2 cellular contexts compared by ENCODE assay signal in genomic region chr10:78358406-78358805, GRCh38.
TF ChIP-seq lines count a peak whose summit lies in the region.

No MANE protein-coding gene starts in this region.

TF ChIP-seq in GM23338, 12 proteins besides CTCF, POLR2A, EP300 and RAD21:
- TF ChIP-seq ZNF331 (CRISPR knock-in tag; IDR thresholded peaks at IDR 0.05; ENCODE audit: low read depth) (no peak), STAT1 (IDR thresholded peaks at IDR 0.05; ENCODE audit: unreplicated experiment) (no peak), JUNB (IDR thresholded peaks at IDR 0.05; ENCODE audit: unreplicated experiment) (no peak), CREB1 (CRISPR knock-in tag; IDR thresholded peaks at IDR 0.05; ENCODE audit: low read depth) (no peak), POLR2AphosphoS5 (IDR thresholded peaks at IDR 0.05; ENCODE audit: low read depth) (no peak), EZH2phosphoT487 (IDR thresholded peaks at IDR 0.05; ENCODE audit: unreplicated experiment) (no peak), EZH2 (IDR thresholded peaks at IDR 0.05; ENCODE audit: low read depth, unreplicated experiment) (no peak), NANOG (IDR thresholded peaks at IDR 0.05; ENCODE audit: borderline replicate concordance) (no peak), ZNF114 (CRISPR knock-in tag; IDR thresholded peaks at IDR 0.05) (no peak)
- TF ChIP-seq, protein P1, sequence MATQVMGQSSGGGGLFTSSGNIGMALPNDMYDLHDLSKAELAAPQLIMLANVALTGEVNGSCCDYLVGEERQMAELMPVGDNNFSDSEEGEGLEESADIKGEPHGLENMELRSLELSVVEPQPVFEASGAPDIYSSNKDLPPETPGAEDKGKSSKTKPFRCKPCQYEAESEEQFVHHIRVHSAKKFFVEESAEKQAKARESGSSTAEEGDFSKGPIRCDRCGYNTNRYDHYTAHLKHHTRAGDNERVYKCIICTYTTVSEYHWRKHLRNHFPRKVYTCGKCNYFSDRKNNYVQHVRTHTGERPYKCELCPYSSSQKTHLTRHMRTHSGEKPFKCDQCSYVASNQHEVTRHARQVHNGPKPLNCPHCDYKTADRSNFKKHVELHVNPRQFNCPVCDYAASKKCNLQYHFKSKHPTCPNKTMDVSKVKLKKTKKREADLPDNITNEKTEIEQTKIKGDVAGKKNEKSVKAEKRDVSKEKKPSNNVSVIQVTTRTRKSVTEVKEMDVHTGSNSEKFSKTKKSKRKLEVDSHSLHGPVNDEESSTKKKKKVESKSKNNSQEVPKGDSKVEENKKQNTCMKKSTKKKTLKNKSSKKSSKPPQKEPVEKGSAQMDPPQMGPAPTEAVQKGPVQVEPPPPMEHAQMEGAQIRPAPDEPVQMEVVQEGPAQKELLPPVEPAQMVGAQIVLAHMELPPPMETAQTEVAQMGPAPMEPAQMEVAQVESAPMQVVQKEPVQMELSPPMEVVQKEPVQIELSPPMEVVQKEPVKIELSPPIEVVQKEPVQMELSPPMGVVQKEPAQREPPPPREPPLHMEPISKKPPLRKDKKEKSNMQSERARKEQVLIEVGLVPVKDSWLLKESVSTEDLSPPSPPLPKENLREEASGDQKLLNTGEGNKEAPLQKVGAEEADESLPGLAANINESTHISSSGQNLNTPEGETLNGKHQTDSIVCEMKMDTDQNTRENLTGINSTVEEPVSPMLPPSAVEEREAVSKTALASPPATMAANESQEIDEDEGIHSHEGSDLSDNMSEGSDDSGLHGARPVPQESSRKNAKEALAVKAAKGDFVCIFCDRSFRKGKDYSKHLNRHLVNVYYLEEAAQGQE (IDR thresholded peaks at IDR 0.05; ENCODE audit: unreplicated experiment) = no peak
- TF ChIP-seq, protein P2, sequence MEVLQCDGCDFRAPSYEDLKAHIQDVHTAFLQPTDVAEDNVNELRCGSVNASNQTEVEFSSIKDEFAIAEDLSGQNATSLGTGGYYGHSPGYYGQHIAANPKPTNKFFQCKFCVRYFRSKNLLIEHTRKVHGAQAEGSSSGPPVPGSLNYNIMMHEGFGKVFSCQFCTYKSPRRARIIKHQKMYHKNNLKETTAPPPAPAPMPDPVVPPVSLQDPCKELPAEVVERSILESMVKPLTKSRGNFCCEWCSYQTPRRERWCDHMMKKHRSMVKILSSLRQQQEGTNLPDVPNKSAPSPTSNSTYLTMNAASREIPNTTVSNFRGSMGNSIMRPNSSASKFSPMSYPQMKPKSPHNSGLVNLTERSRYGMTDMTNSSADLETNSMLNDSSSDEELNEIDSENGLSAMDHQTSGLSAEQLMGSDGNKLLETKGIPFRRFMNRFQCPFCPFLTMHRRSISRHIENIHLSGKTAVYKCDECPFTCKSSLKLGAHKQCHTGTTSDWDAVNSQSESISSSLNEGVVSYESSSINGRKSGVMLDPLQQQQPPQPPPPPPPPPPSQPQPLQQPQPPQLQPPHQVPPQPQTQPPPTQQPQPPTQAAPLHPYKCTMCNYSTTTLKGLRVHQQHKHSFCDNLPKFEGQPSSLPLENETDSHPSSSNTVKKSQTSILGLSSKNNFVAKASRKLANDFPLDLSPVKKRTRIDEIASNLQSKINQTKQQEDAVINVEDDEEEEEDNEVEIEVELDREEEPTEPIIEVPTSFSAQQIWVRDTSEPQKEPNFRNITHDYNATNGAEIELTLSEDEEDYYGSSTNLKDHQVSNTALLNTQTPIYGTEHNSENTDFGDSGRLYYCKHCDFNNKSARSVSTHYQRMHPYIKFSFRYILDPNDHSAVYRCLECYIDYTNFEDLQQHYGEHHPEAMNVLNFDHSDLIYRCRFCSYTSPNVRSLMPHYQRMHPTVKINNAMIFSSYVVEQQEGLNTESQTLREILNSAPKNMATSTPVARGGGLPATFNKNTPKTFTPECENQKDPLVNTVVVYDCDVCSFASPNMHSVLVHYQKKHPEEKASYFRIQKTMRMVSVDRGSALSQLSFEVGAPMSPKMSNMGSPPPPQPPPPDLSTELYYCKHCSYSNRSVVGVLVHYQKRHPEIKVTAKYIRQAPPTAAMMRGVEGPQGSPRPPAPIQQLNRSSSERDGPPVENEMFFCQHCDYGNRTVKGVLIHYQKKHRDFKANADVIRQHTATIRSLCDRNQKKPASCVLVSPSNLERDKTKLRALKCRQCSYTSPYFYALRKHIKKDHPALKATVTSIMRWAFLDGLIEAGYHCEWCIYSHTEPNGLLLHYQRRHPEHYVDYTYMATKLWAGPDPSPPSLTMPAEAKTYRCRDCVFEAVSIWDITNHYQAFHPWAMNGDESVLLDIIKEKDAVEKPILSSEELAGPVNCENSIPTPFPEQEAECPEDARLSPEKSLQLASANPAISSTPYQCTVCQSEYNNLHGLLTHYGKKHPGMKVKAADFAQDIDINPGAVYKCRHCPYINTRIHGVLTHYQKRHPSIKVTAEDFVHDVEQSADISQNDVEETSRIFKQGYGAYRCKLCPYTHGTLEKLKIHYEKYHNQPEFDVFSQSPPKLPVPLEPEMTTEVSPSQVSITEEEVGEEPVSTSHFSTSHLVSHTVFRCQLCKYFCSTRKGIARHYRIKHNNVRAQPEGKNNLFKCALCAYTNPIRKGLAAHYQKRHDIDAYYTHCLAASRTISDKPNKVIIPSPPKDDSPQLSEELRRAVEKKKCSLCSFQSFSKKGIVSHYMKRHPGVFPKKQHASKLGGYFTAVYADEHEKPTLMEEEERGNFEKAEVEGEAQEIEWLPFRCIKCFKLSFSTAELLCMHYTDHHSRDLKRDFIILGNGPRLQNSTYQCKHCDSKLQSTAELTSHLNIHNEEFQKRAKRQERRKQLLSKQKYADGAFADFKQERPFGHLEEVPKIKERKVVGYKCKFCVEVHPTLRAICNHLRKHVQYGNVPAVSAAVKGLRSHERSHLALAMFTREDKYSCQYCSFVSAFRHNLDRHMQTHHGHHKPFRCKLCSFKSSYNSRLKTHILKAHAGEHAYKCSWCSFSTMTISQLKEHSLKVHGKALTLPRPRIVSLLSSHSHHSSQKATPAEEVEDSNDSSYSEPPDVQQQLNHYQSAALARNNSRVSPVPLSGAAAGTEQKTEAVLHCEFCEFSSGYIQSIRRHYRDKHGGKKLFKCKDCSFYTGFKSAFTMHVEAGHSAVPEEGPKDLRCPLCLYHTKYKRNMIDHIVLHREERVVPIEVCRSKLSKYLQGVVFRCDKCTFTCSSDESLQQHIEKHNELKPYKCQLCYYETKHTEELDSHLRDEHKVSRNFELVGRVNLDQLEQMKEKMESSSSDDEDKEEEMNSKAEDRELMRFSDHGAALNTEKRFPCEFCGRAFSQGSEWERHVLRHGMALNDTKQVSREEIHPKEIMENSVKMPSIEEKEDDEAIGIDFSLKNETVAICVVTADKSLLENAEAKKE (CRISPR knock-in tag; IDR thresholded peaks at IDR 0.05) = no peak
- TF ChIP-seq, protein P3, sequence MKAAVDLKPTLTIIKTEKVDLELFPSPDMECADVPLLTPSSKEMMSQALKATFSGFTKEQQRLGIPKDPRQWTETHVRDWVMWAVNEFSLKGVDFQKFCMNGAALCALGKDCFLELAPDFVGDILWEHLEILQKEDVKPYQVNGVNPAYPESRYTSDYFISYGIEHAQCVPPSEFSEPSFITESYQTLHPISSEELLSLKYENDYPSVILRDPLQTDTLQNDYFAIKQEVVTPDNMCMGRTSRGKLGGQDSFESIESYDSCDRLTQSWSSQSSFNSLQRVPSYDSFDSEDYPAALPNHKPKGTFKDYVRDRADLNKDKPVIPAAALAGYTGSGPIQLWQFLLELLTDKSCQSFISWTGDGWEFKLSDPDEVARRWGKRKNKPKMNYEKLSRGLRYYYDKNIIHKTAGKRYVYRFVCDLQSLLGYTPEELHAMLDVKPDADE (IDR thresholded peaks at IDR 0.05) = no peak

TF ChIP-seq in H1, 55 proteins besides CTCF, POLR2A, EP300 and RAD21:
- TF ChIP-seq, protein P4, sequence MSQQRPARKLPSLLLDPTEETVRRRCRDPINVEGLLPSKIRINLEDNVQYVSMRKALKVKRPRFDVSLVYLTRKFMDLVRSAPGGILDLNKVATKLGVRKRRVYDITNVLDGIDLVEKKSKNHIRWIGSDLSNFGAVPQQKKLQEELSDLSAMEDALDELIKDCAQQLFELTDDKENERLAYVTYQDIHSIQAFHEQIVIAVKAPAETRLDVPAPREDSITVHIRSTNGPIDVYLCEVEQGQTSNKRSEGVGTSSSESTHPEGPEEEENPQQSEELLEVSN (IDR thresholded peaks at IDR 0.05) = no peak
- TF ChIP-seq SIN3A (conservative IDR thresholded peaks at IDR 0.05 in 1 of 2, IDR thresholded peaks at IDR 0.05 in 1 of 2; ENCODE audit: low read depth in 1 of 2, low read length in 2 of 2) = no peak
- no peak for TF ChIP-seq CEBPB (IDR thresholded peaks at IDR 0.05; ENCODE audit: low read depth, low read length)
- no peak for TF ChIP-seq CHD2 (IDR thresholded peaks at IDR 0.05; ENCODE audit: low read length)
- TF ChIP-seq POLR2AphosphoS5 (IDR thresholded peaks at IDR 0.05; ENCODE audit: low read depth, low read length) = no peak
- no peak for TF ChIP-seq JUN (IDR thresholded peaks at IDR 0.05; ENCODE audit: low read depth, low read length)
- TF ChIP-seq CBX5 (IDR thresholded peaks at IDR 0.05; ENCODE audit: low read depth, low read length) = no peak
- no peak for TF ChIP-seq SUZ12 (IDR thresholded peaks at IDR 0.05; ENCODE audit: low read length)
- TF ChIP-seq KDM5A (IDR thresholded peaks at IDR 0.05; ENCODE audit: low read length) = no peak
- TF ChIP-seq YY1 (IDR thresholded peaks at IDR 0.05; ENCODE audit: low read depth, low read length) = no peak
- no peak for TF ChIP-seq TCF12 (IDR thresholded peaks at IDR 0.05; ENCODE audit: low read depth, low read length)
- no peak for TF ChIP-seq JUND (IDR thresholded peaks at IDR 0.05; ENCODE audit: low read length)
- TF ChIP-seq KDM1A (IDR thresholded peaks at IDR 0.05; ENCODE audit: borderline replicate concordance, low read length) = no peak
- TF ChIP-seq RBBP5 (IDR thresholded peaks at IDR 0.05; ENCODE audit: borderline replicate concordance, low read depth, low read length) = no peak
- no peak for TF ChIP-seq HDAC6 (IDR thresholded peaks at IDR 0.05; ENCODE audit: low read depth, low read length)
- TF ChIP-seq, protein P5, sequence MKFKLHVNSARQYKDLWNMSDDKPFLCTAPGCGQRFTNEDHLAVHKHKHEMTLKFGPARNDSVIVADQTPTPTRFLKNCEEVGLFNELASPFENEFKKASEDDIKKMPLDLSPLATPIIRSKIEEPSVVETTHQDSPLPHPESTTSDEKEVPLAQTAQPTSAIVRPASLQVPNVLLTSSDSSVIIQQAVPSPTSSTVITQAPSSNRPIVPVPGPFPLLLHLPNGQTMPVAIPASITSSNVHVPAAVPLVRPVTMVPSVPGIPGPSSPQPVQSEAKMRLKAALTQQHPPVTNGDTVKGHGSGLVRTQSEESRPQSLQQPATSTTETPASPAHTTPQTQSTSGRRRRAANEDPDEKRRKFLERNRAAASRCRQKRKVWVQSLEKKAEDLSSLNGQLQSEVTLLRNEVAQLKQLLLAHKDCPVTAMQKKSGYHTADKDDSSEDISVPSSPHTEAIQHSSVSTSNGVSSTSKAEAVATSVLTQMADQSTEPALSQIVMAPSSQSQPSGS (IDR thresholded peaks at IDR 0.05; ENCODE audit: low read length) = no peak
- no peak for TF ChIP-seq FOSL1 (IDR thresholded peaks at IDR 0.05; ENCODE audit: insufficient read depth, low read depth, low read length)
